In genomic region chr16:57576429-57576870, GRCh38 we compare ENCODE assay signal across 8 cellular contexts. TPM values are rescaled to one million over a fixed set of nuclear protein-coding genes. Genes with fewer than 3 reads are reported as not detected.
DNase-seq lines count a peak whose midpoint lies in the region; ATAC-seq and TF ChIP-seq lines count a peak whose summit lies in the region.

No MANE protein-coding gene starts in this region.

- peaks cover 35% of the 10 kb centered on the region for H3K27me3 Mint-ChIP-seq in Calu3 (ENCODE audit: unreplicated experiment)

- H3K36me3 Mint-ChIP-seq in Calu3 (ENCODE audit: insufficient read depth, unreplicated experiment) = peaks cover 4% of the 10 kb centered on the region
- no peaks in the 10 kb centered on the region for H3K36me3 Mint-ChIP-seq in activated naive CD4-positive, alpha-beta T cell treated with anti-CD3 and anti-CD28 coated beads, Interleukin-2, amount 50 U/mL, for 72 hours

- no peak overlapping the region for H3K27ac ChIP-seq in cardiac muscle cell

- DNase-seq in Calu3 = peak; percentile 82
- peak; percentile 51 for DNase-seq in MV-4-11 (lab: John Stamatoyannopoulos, UW)
- DNase-seq in SKM-1 treated with dmso at 0.1 percent for 144 hours (lab: John Stamatoyannopoulos, UW; ENCODE audit: unreplicated experiment) = peak; percentile 49
- peak; percentile 80 to 88 for DNase-seq in activated naive CD4-positive, alpha-beta T cell treated with anti-CD3 and anti-CD28 coated beads, Interleukin-2, amount 50 U/mL, for 72 hours (ENCODE audit: low spot score in 2 of 2)
- DNase-seq in cardiac muscle cell (ENCODE audit: low read depth in 1 of 2, low spot score in 1 of 2) = peak; percentile 76 to 85
- peak; percentile 39 for DNase-seq in putamen (ENCODE audit: low spot score)

- no peaks in the 10 kb centered on the region for H3K9me3 ChIP-seq in cardiac muscle cell (ENCODE audit: low read depth)

- no peaks in the 10 kb centered on the region for H3K27me3 ChIP-seq in cardiac muscle cell

- H3K36me3 ChIP-seq in cardiac muscle cell = no peaks in the 10 kb centered on the region

- H3K4me3 ChIP-seq in cardiac muscle cell = no peak overlapping the region

- peaks cover 7% of the 10 kb centered on the region for H3K4me1 ChIP-seq in cardiac muscle cell (ENCODE audit: low read depth)

- H3K4me3 Mint-ChIP-seq in Calu3 (ENCODE audit: low read depth, unreplicated experiment) = no peak overlapping the region

- intact Hi-C loops in Calu3 (cut with micrococcal nuclease; ENCODE audit: unreplicated experiment) = loop anchor here (1.0 kb wide), 3 partner anchors 73 to 425 kb away; partner anchors contain the start of gene USB1

- BruUV-seq in Calu3 (replicated peaks; lab: Mats Ljungman, UMichigan) = no TSS peak

- no peak overlapping the region for H3K27ac Mint-ChIP-seq in Calu3 (ENCODE audit: unreplicated experiment)
- H3K27ac Mint-ChIP-seq in activated naive CD4-positive, alpha-beta T cell treated with anti-CD3 and anti-CD28 coated beads, Interleukin-2, amount 50 U/mL, for 72 hours = peak overlapping the region in 1 of 2 donors; percentile 46

- no peaks in the 10 kb centered on the region for H3K9me3 Mint-ChIP-seq in Calu3 (ENCODE audit: low read depth, unreplicated experiment)
- no peaks in the 10 kb centered on the region for H3K9me3 Mint-ChIP-seq in activated naive CD4-positive, alpha-beta T cell treated with anti-CD3 and anti-CD28 coated beads, Interleukin-2, amount 50 U/mL, for 72 hours

- CTCF ChIA-PET in Calu3 (lab: Charles Lee) = interaction anchor here (0.6 to 1.9 kb wide), 8 partner anchors 15 to 678 kb away, joined by 3 to 12 read pairs (median 4); no protein-coding TSS in a partner anchor

- TF ChIP-seq CTCF in Calu3 (IDR thresholded peaks at IDR 0.05; ENCODE audit: unreplicated experiment) (peak; percentile 98), cardiac muscle cell (IDR thresholded peaks at IDR 0.05; ENCODE audit: low read depth, low read length) (peak; percentile 99)

- peak; percentile 70 for ATAC-seq in GM21529 (IDR thresholded peaks at IDR 0.05; ENCODE audit: unreplicated experiment)
- peak; percentile 79 to 81 for ATAC-seq in activated naive CD4-positive, alpha-beta T cell treated with anti-CD3 and anti-CD28 coated beads, Interleukin-2, amount 50 U/mL, for 72 hours
- no peak for ATAC-seq in GM18519 (IDR thresholded peaks at IDR 0.05; ENCODE audit: low FRiP score, unreplicated experiment)

- H3K4me1 Mint-ChIP-seq in Calu3 (ENCODE audit: low read depth, unreplicated experiment) = peaks cover 8% of the 10 kb centered on the region

RNA-seq across cellular contexts. Expression of gene ADGRG5, which starts 34.0 kb away (rescaled TPM):
- total RNA-seq in Calu3 (2022) = 0.85 and 1.5 TPM in 2 replicates
- total RNA-seq in activated naive CD4-positive, alpha-beta T cell treated with anti-CD3 and anti-CD28 coated beads, Interleukin-2, amount 50 U/mL, for 72 hours = 1 to 10 TPM; 2.6 to 5.3 TPM
- total RNA-seq in cardiac muscle cell = not detected in 2 replicates
- 0.05 TPM in 1 of 2 replicates, not detected in the other for polyA plus RNA-seq in cardiac muscle cell

RNA-seq across cellular contexts. Expression of gene CCDC102A, which starts 40.1 kb away (rescaled TPM):
- total RNA-seq in Calu3 (2022) (6.8 and 7.9 TPM in 2 replicates), cardiac muscle cell (41.3 and 51.9 TPM in 2 replicates)
- 10 to 100 TPM in 1 of 2 donors, 1 to 10 TPM in 1; 5.4 to 13.9 TPM for total RNA-seq in activated naive CD4-positive, alpha-beta T cell treated with anti-CD3 and anti-CD28 coated beads, Interleukin-2, amount 50 U/mL, for 72 hours
- 30.1 and 43.8 TPM in 2 replicates for polyA plus RNA-seq in cardiac muscle cell

RNA-seq across cellular contexts. Expression of gene ADGRG1, which starts 52.0 kb away (rescaled TPM):
- total RNA-seq in Calu3 (2022) (269 and 278 TPM in 2 replicates), cardiac muscle cell (not detected in 2 replicates)
- 1 to 10 TPM; 4.3 to 8.2 TPM for total RNA-seq in activated naive CD4-positive, alpha-beta T cell treated with anti-CD3 and anti-CD28 coated beads, Interleukin-2, amount 50 U/mL, for 72 hours
- polyA plus RNA-seq in cardiac muscle cell = 0.15 and 0.21 TPM in 2 replicates

Comparison
In these comparisons a context has a peak if more than half of its experiments do, and no peak if none do; other contexts are left out.
1. RNA of gene ADGRG1, which starts 52.0 kb away (total RNA-seq): 269 to 278 TPM in Calu3; 4.3 to 8.2 TPM in activated naive CD4-positive, alpha-beta T cell treated with anti-CD3 and anti-CD28 coated beads, Interleukin-2, amount 50 U/mL, for 72 hours and not detected in cardiac muscle cell; every median in the first group is over 10 times any median in the second.
2. Peak in every context shown above with its lines, with median percentiles within 50 percentile points of each other: DNase-seq.